Comparison of ENCODE assay signal across 18 cellular contexts in the genomic region with DNA sequence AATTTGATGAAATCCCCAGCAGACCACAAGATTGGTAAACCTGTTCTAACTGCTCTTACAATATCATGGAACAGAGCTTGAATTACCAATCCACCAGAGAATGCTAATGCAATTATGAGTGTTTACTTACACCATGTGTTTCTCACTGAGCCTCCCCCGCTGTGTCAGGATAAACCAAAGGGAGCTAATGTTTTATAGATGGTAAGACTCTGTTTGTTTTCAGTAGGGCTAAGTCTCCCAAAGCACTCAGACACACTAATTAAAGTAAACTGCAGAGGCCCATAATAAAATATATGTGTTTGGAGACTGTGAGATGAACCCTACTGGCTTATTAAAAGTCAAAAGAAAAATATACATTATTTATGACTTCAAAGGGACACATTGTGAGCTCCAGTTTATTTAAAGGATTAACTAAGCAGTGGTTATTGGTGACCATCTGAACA.
DNase-seq lines count a peak whose midpoint lies in the region; FAIRE-seq and TF ChIP-seq lines count a peak whose summit lies in the region.
"Had no signal": no experiment of that assay in that cellular context is flagged by ENCODE, and none has a peak within 500 bp of the region (broad histone marks: within the 10 kb centered on the region; RNA-seq: fewer than 3 reads in every experiment).

No MANE protein-coding gene starts in this region.

- peaks cover 7% of the 10 kb centered on the region for H3F3A ChIP-seq in smooth muscle cell (ENCODE audit: low read depth)

- peak; percentile 6 for DNase-seq in DMS 273 (lab: John Stamatoyannopoulos, UW; ENCODE audit: unreplicated experiment)
- no peak for DNase-seq in DMS 273 treated with DMSO at 0.1 percent for 48 hours (lab: John Stamatoyannopoulos, UW)
- DNase-seq in NCI-H345 treated with DMSO at 0.1 percent for 48 hours (lab: John Stamatoyannopoulos, UW; ENCODE audit: unreplicated experiment) = peak; percentile 36
- DNase-seq in choroid plexus epithelial cell (ENCODE audit: low read depth) = peak; percentile 1
- DNase-seq in smooth muscle cell (lab: John Stamatoyannopoulos, UW; ENCODE audit: unreplicated experiment) = no peak
- DNase-seq in dorsolateral prefrontal cortex = no peak
- no peak for DNase-seq in GM12892 (ENCODE audit: insufficient read length)
- no peak for DNase-seq in central memory CD4-positive, alpha-beta T cell
- DNase-seq: activated gamma-delta T cell; CD4-positive, alpha-beta memory T cell; left lung; naive thymus-derived CD4-positive, alpha-beta T cell; NCI-H1092; SK-N-SH; stimulated activated CD4-positive, alpha-beta T cell treated with anti-CD3 and anti-CD28 coated beads, Interleukin-2, amount 100 ng/mL, for 48 hours had no signal

- TF ChIP-seq POLR2A in GM12892 (IDR thresholded peaks at IDR 0.05; ENCODE audit: low read depth, low read length) = no peak

- no peak overlapping the region for H3K27ac ChIP-seq in smooth muscle cell (ENCODE audit: low read depth)
- H3K27ac ChIP-seq in dorsolateral prefrontal cortex = no peak overlapping the region
- H3K27ac ChIP-seq: 22Rv1, left lung, tibial nerve had no signal

- H3K79me2 ChIP-seq in smooth muscle cell (ENCODE audit: low read depth) = no peaks in the 10 kb centered on the region

- WGBS in smooth muscle cell (ENCODE audit: low lambda C conversion rate) = 14% methylated on average over 1 of the region's 1 CpG

- no peak overlapping the region for H2AFZ ChIP-seq in smooth muscle cell (ENCODE audit: low read depth)

- intact Hi-C loops in dorsolateral prefrontal cortex (cut with DNase I) = no loop called here

- H3K4me1 ChIP-seq in smooth muscle cell (ENCODE audit: low read depth) = peaks cover 24% of the 10 kb centered on the region
- H3K4me1 ChIP-seq: left lung, tibial nerve had no signal

- H3K4me2 ChIP-seq in smooth muscle cell = peak overlapping the region; percentile 26
- H3K4me2 ChIP-seq: SK-N-SH had no signal

- H3K4me3 ChIP-seq in choroid plexus epithelial cell (ENCODE audit: low read depth, low read length) (no peak overlapping the region), smooth muscle cell (no peak overlapping the region), dorsolateral prefrontal cortex (no peak overlapping the region)
- H3K4me3 ChIP-seq: left lung, tibial nerve had no signal

- FAIRE-seq in GM12892 (lab: Jason Lieb, UNC) = no peak
- FAIRE-seq: astrocyte had no signal

- H3K27me3 ChIP-seq in smooth muscle cell (ENCODE audit: low read depth) = no peaks in the 10 kb centered on the region
- H3K27me3 ChIP-seq in dorsolateral prefrontal cortex = peaks cover 0 to 15% (median 0%) of the 10 kb centered on the region in 45 donors
- H3K27me3 ChIP-seq: left lung, tibial nerve had no signal

- H4K20me1 ChIP-seq in smooth muscle cell (ENCODE audit: low read depth) = no peaks in the 10 kb centered on the region

- no peaks in the 10 kb centered on the region for H3K9me3 ChIP-seq in smooth muscle cell (replicated peaks; ENCODE audit: low read depth)
- H3K9me3 ChIP-seq: left lung, SK-N-SH, tibial nerve had no signal

- no peak for TF ChIP-seq CTCF in choroid plexus epithelial cell (conservative IDR thresholded peaks at IDR 0.05; ENCODE audit: low read depth, low read length)
- TF ChIP-seq CTCF in smooth muscle cell (IDR thresholded peaks at IDR 0.05; ENCODE audit: borderline replicate concordance, insufficient read depth, poor library complexity, severe bottlenecking) = no peak
- no peak for TF ChIP-seq CTCF in dorsolateral prefrontal cortex (IDR thresholded peaks at IDR 0.05 in 54 of 56, conservative IDR thresholded peaks at IDR 0.05 in 2 of 56; ENCODE audit: low read depth in 1 of 56, partially characterized antibody in 56 of 56)

- no peak overlapping the region for H3K9ac ChIP-seq in smooth muscle cell (ENCODE audit: low read depth)
- H3K9ac ChIP-seq: SK-N-SH had no signal

- no peaks in the 10 kb centered on the region for H3K36me3 ChIP-seq in smooth muscle cell (ENCODE audit: low read depth)
- H3K36me3 ChIP-seq: left lung, tibial nerve had no signal

Comparison
In these comparisons a context has a peak if more than half of its experiments do, and no peak if none do; other contexts are left out.
1. DNase-seq: peak in DMS 273 (single experiment), NCI-H345 treated with DMSO at 0.1 percent for 48 hours (single experiment) and choroid plexus epithelial cell (single experiment); none in DMS 273 treated with DMSO at 0.1 percent for 48 hours (single experiment), smooth muscle cell (single experiment), dorsolateral prefrontal cortex (0 of 10), GM12892 (single experiment) and central memory CD4-positive, alpha-beta T cell (single experiment).